9 cellular contexts compared by ENCODE assay signal in genomic region chr2:54052825-54053718, GRCh38.
DNase-seq lines count a peak whose midpoint lies in the region; ATAC-seq, FAIRE-seq and TF ChIP-seq lines count a peak whose summit lies in the region.
"Had no signal": no experiment of that assay in that cellular context is flagged by ENCODE, and none has a peak within 500 bp of the region (broad histone marks: within the 10 kb centered on the region; RNA-seq: fewer than 3 reads in every experiment).

No MANE protein-coding gene starts in this region.

- no peak overlapping the region for H3K27ac ChIP-seq in 22Rv1

- no peak for TF ChIP-seq POLR2A in NB4 (IDR thresholded peaks at IDR 0.05; ENCODE audit: extremely low read depth, insufficient read length)

- H3K4me3 ChIP-seq in NB4 (ENCODE audit: low read depth, low read length) (no peak overlapping the region), epithelial cell of esophagus (ENCODE audit: low read length) (no peak overlapping the region)

- DNase-seq in NB4 (ENCODE audit: low read depth) (peak; percentile 29), epithelial cell of esophagus (ENCODE audit: low read depth) (peak; percentile 42), DMS153 treated with DMSO at 0.1 percent for 48 hours (lab: John Stamatoyannopoulos, UW; ENCODE audit: unreplicated experiment) (no peak), NCI-H2107 treated with DMSO at 0.1 percent for 48 hours (lab: John Stamatoyannopoulos, UW; ENCODE audit: unreplicated experiment) (no peak), GDM1 (lab: John Stamatoyannopoulos, UW) (no peak), D721Med (ENCODE audit: insufficient read length, low spot score) (no peak)
- DNase-seq: nucleus accumbens had no signal

- FAIRE-seq in D721Med (lab: Jason Lieb, UNC) = no peak

- TF ChIP-seq CTCF in 22Rv1 (IDR thresholded peaks at IDR 0.05) (peak; percentile 31), NB4 (IDR thresholded peaks at IDR 0.05; ENCODE audit: low read depth, low read length) (peak; percentile 48), epithelial cell of esophagus (IDR thresholded peaks at IDR 0.05; ENCODE audit: insufficient read depth, low read depth, low read length, missing control alignments) (peak; percentile 11), D721Med (IDR thresholded peaks at IDR 0.05; ENCODE audit: insufficient read depth, missing control alignments) (no peak)

- ATAC-seq in GM18502 (IDR thresholded peaks at IDR 0.05; ENCODE audit: poor library complexity, unreplicated experiment) = peak; percentile 23

Comparison
In these comparisons a context has a peak if more than half of its experiments do, and no peak if none do; other contexts are left out.
1. DNase-seq: peak in NB4 (single experiment) and epithelial cell of esophagus (single experiment); none in DMS153 treated with DMSO at 0.1 percent for 48 hours (single experiment), NCI-H2107 treated with DMSO at 0.1 percent for 48 hours (single experiment), GDM1 (single experiment) and D721Med (single experiment).